ENCODE assay signal across 8 cellular contexts in the genomic region with DNA sequence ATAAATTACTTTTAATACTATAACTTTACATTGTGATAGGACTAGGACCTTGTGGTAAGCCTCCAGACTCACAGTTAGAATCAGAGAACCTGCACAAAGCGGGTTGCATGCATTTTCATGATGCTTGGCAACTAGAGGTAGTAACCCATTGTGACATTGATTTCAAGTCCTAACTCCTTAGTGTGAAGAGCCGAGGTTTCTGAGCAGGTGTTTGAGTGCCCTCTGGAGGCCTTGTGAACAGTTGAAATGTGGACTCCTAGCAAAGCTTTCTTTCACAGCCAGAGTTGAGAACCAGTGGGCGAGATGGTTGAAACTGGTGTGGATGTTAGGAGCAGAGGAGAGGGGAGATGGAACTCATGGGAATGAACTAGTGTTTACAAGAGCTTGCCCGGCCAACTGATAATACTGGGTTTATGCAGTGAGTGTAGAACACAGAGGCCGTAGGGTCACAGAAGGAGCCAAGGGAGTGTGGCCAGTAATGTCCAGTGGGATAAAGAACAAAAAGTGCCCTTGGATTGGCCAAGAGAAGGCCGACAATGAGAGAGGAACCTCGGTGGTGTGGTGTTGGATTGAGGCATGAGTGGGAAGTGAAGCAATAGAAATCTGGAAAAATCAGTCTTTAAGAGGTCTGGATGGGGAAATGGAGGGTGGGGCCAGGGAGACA. TPM values are rescaled to one million over a fixed set of nuclear protein-coding genes. Genes with fewer than 3 reads are reported as not detected.
A peak's percentile ranks its signal among the peaks of the same experiment; 100 is the strongest.
DNase-seq lines count a peak whose midpoint lies in the region; ATAC-seq and TF ChIP-seq lines count a peak whose summit lies in the region.

No MANE protein-coding gene starts in this region.

- peaks cover 4% of the 10 kb centered on the region for H3K27me3 Mint-ChIP-seq in endothelial cell (ENCODE audit: unreplicated experiment)

- H3K27ac Mint-ChIP-seq in endothelial cell (ENCODE audit: unreplicated experiment) = no peak overlapping the region

- peak; percentile 80 for DNase-seq in Ammon's horn (ENCODE audit: low spot score)
- DNase-seq in NCI-H524 treated with DMSO at 0.1 percent for 48 hours (lab: John Stamatoyannopoulos, UW) = peak; percentile 21
- DNase-seq in activated CD4-positive, alpha-beta T cell treated with anti-CD3 and anti-CD28 coated beads, Interleukin-2, amount 50 U/mL, for 1 hour = peak; percentile 42
- DNase-seq in endothelial cell (ENCODE audit: low spot score) = peak; percentile 19
- peak; percentile 80 for DNase-seq in myocyte (ENCODE audit: low read depth)
- DNase-seq in ureter (ENCODE audit: low spot score) = peak; percentile 54

- TF ChIP-seq CTCF in endothelial cell (IDR thresholded peaks at IDR 0.05; ENCODE audit: unreplicated experiment) = no peak

- H3K4me3 Mint-ChIP-seq in endothelial cell (ENCODE audit: unreplicated experiment) = no peak overlapping the region

- no peaks in the 10 kb centered on the region for H3K9me3 Mint-ChIP-seq in endothelial cell (ENCODE audit: unreplicated experiment)

- ATAC-seq in GM19452 (IDR thresholded peaks at IDR 0.05; ENCODE audit: unreplicated experiment) (peak; percentile 56), GM21423 (IDR thresholded peaks at IDR 0.05; ENCODE audit: unreplicated experiment) (no peak)

- H3K4me1 Mint-ChIP-seq in endothelial cell (ENCODE audit: unreplicated experiment) = peaks cover 27% of the 10 kb centered on the region

- H3K36me3 Mint-ChIP-seq in endothelial cell (ENCODE audit: low read depth, unreplicated experiment) = peaks cover 23% of the 10 kb centered on the region

RNA-seq across cellular contexts. Expression of gene ZNF664, which starts 10.9 kb away (rescaled TPM):
- total RNA-seq in endothelial cell (ENCODE audit: unreplicated experiment) = 119 TPM
- total RNA-seq in myocyte = 55.8 and 58.1 TPM in 2 replicates
- polyA plus RNA-seq in myocyte (2012) = 39.0 TPM
- total RNA-seq in ureter = 90.5 TPM

RNA-seq across cellular contexts. Expression of gene CCDC92, which starts 11.3 kb away (rescaled TPM):
- total RNA-seq in endothelial cell (ENCODE audit: unreplicated experiment) (25.0 TPM), myocyte (18.3 and 21.1 TPM in 2 replicates), ureter (31.9 TPM)
- polyA plus RNA-seq in myocyte (2012) = 55.5 TPM

Comparison
In these comparisons a context has a peak if more than half of its experiments do, and no peak if none do; other contexts are left out.
1. DNase-seq: peak in every context shown above with its lines; median percentile 80 in Ammon's horn; 80 in myocyte; 54 in ureter; 42 in activated CD4-positive, alpha-beta T cell treated with anti-CD3 and anti-CD28 coated beads, Interleukin-2, amount 50 U/mL, for 1 hour; 21 in NCI-H524 treated with DMSO at 0.1 percent for 48 hours; 19 in endothelial cell.